Comparison of ENCODE assay signal across 23 cellular contexts in genomic region chr3:195823286-195823685, GRCh38. TPM values are rescaled to one million over a fixed set of nuclear protein-coding genes. Genes with fewer than 3 reads are reported as not detected.
A peak's percentile ranks its signal among the peaks of the same experiment; 100 is the strongest.
DNase-seq lines count a peak whose midpoint lies in the region; ATAC-seq and TF ChIP-seq lines count a peak whose summit lies in the region.
"Had no signal": no experiment of that assay in that cellular context is flagged by ENCODE, and none has a peak within 500 bp of the region (broad histone marks: within the 10 kb centered on the region; RNA-seq: fewer than 3 reads in every experiment).

No MANE protein-coding gene starts in this region.

- no peak for TF ChIP-seq RAD21 in Ishikawa (IDR thresholded peaks at IDR 0.05; ENCODE audit: low read depth)

- TF ChIP-seq EP300 in Ishikawa (IDR thresholded peaks at IDR 0.05; ENCODE audit: borderline replicate concordance) = no peak

- TF ChIP-seq CTCF in fibroblast of the aortic adventitia (IDR thresholded peaks at IDR 0.05; ENCODE audit: insufficient read depth, low read length) = no peak
- no peak for TF ChIP-seq CTCF in progenitor cell of endocrine pancreas (IDR thresholded peaks at IDR 0.05; ENCODE audit: unreplicated experiment)

- no peaks in the 10 kb centered on the region for H3K9me3 Mint-ChIP-seq in progenitor cell of endocrine pancreas (ENCODE audit: low read depth)
- no peaks in the 10 kb centered on the region for H3K9me3 Mint-ChIP-seq in activated T-helper 17 cell treated with anti-CD3 and anti-CD28 coated beads, Interleukin-2, amount 50 U/mL, for 72 hours
- H3K9me3 Mint-ChIP-seq: activated CD4-positive, alpha-beta memory T cell treated with anti-CD3 and anti-CD28 coated beads for 36 hours; central memory CD8-positive, alpha-beta T cell; nephron progenitor cell had no signal

- no peaks in the 10 kb centered on the region for H3K36me3 Mint-ChIP-seq in progenitor cell of endocrine pancreas (ENCODE audit: insufficient read depth)
- no peaks in the 10 kb centered on the region for H3K36me3 Mint-ChIP-seq in activated T-helper 17 cell treated with anti-CD3 and anti-CD28 coated beads, Interleukin-2, amount 50 U/mL, for 72 hours (ENCODE audit: low read depth)
- H3K36me3 Mint-ChIP-seq: activated CD4-positive, alpha-beta memory T cell treated with anti-CD3 and anti-CD28 coated beads for 36 hours had no signal

- H3K4me1 Mint-ChIP-seq in progenitor cell of endocrine pancreas (ENCODE audit: low read depth) = peaks cover 5% of the 10 kb centered on the region
- H3K4me1 Mint-ChIP-seq in activated T-helper 17 cell treated with anti-CD3 and anti-CD28 coated beads, Interleukin-2, amount 50 U/mL, for 72 hours = no peaks in the 10 kb centered on the region
- H3K4me1 Mint-ChIP-seq: central memory CD8-positive, alpha-beta T cell had no signal

- DNase-seq in COLO829 (ENCODE audit: low spot score) (peak; percentile 16), fibroblast of the aortic adventitia (ENCODE audit: low read depth) (peak; percentile 17), progenitor cell of endocrine pancreas (ENCODE audit: low spot score, unreplicated experiment) (no peak)
- no peak for DNase-seq in stimulated activated CD4-positive, alpha-beta T cell treated with anti-CD3 and anti-CD28 coated beads, Interleukin-4, amount 100 ng/mL, for 24 hours
- DNase-seq: activated CD4-positive, alpha-beta memory T cell treated with anti-CD3 and anti-CD28 coated beads for 36 hours; activated CD8-positive, alpha-beta memory T cell treated with anti-CD3 and anti-CD28 coated beads, Interleukin-2, amount 50 U/mL, for 48 hours; activated effector memory CD4-positive, alpha-beta T cell treated with anti-CD3 and anti-CD28 coated beads, Interleukin-2, amount 50 U/mL, for 16 hours; left ventricle myocardium superior; NCI-H1417 treated with DMSO at 0.1 percent for 48 hours; NCI-H2107; NCI-H524 treated with DMSO at 0.1 percent for 48 hours; nephron progenitor cell; T-helper 1 cell had no signal

- H3K27ac Mint-ChIP-seq in progenitor cell of endocrine pancreas = peak overlapping the region; percentile 56
- no peak overlapping the region for H3K27ac Mint-ChIP-seq in activated T-helper 17 cell treated with anti-CD3 and anti-CD28 coated beads, Interleukin-2, amount 50 U/mL, for 72 hours
- H3K27ac Mint-ChIP-seq: activated CD4-positive, alpha-beta memory T cell treated with anti-CD3 and anti-CD28 coated beads for 36 hours; nephron progenitor cell had no signal

- ATAC-seq in GM18873 (IDR thresholded peaks at IDR 0.05; ENCODE audit: low FRiP score, unreplicated experiment) = no peak
- no peak for ATAC-seq in activated T-helper 17 cell treated with anti-CD3 and anti-CD28 coated beads, Interleukin-2, amount 50 U/mL, for 72 hours (replicated peaks)
- ATAC-seq: activated CD4-positive, CD25-positive, alpha-beta regulatory T cell treated with anti-CD3 and anti-CD28 coated beads, Interleukin-2, amount 50 U/mL, for 24 hours; left ventricle myocardium superior had no signal

- no peak overlapping the region for H3K4me3 ChIP-seq in fibroblast of the aortic adventitia (ENCODE audit: low read depth, low read length)
- H3K4me3 ChIP-seq: BLaER1 treated with 17β-estradiol and CSF1 and Interleukin-3, amounts not matched to agents 10 nM and 100 nM had no signal

- H3K27me3 Mint-ChIP-seq in progenitor cell of endocrine pancreas = peaks cover 28% of the 10 kb centered on the region
- peaks cover 11% of the 10 kb centered on the region for H3K27me3 Mint-ChIP-seq in activated T-helper 17 cell treated with anti-CD3 and anti-CD28 coated beads, Interleukin-2, amount 50 U/mL, for 72 hours

- no peak overlapping the region for H3K4me3 Mint-ChIP-seq in progenitor cell of endocrine pancreas (ENCODE audit: low read depth)
- no peak overlapping the region for H3K4me3 Mint-ChIP-seq in activated T-helper 17 cell treated with anti-CD3 and anti-CD28 coated beads, Interleukin-2, amount 50 U/mL, for 72 hours
- H3K4me3 Mint-ChIP-seq: activated CD4-positive, alpha-beta memory T cell treated with anti-CD3 and anti-CD28 coated beads for 36 hours; central memory CD8-positive, alpha-beta T cell; nephron progenitor cell had no signal

TF ChIP-seq in Ishikawa, 13 proteins besides CTCF, POLR2A, EP300 and RAD21:
- no peak for TF ChIP-seq CREB1 (IDR thresholded peaks at IDR 0.05; ENCODE audit: low read depth)
- TF ChIP-seq, protein P1, sequence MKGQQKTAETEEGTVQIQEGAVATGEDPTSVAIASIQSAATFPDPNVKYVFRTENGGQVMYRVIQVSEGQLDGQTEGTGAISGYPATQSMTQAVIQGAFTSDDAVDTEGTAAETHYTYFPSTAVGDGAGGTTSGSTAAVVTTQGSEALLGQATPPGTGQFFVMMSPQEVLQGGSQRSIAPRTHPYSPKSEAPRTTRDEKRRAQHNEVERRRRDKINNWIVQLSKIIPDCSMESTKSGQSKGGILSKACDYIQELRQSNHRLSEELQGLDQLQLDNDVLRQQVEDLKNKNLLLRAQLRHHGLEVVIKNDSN (IDR thresholded peaks at IDR 0.05) = peak; percentile 90
- peak; percentile 22; the same call in 1 of the 2 replicates for TF ChIP-seq ZBTB7A (IDR thresholded peaks at IDR 0.05; ENCODE audit: low read depth)
- no peak for TF ChIP-seq REST (IDR thresholded peaks at IDR 0.05; ENCODE audit: low read depth)
- peak; percentile 54 for TF ChIP-seq NFIC (IDR thresholded peaks at IDR 0.05)
- TF ChIP-seq FOXM1 (IDR thresholded peaks at IDR 0.05; ENCODE audit: borderline replicate concordance, low read depth) = no peak
- no peak for TF ChIP-seq YY1 (IDR thresholded peaks at IDR 0.05; ENCODE audit: low read depth)
- TF ChIP-seq, protein P2, sequence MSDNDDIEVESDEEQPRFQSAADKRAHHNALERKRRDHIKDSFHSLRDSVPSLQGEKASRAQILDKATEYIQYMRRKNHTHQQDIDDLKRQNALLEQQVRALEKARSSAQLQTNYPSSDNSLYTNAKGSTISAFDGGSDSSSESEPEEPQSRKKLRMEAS (IDR thresholded peaks at IDR 0.05) = no peak
- TF ChIP-seq CEBPB (IDR thresholded peaks at IDR 0.05) = no peak
- no peak for TF ChIP-seq TAF1 (IDR thresholded peaks at IDR 0.05; ENCODE audit: low read depth)
- TF ChIP-seq TCF12 (IDR thresholded peaks at IDR 0.05; ENCODE audit: low read depth) = no peak
- TF ChIP-seq TEAD4 (IDR thresholded peaks at IDR 0.05) = no peak
TF ChIP-seq in Ishikawa: peak in this region for 3.

RNA-seq across cellular contexts. Expression of gene MUC4, which starts 11.6 kb away (rescaled TPM):
- total RNA-seq in fibroblast of the aortic adventitia (ENCODE audit: low replicate concordance) (not detected in 2 replicates), progenitor cell of endocrine pancreas (0.44 and 0.60 TPM in 2 replicates)
- 1 to 10 TPM; 2.4 to 3.1 TPM for total RNA-seq in activated T-helper 17 cell treated with anti-CD3 and anti-CD28 coated beads, Interleukin-2, amount 50 U/mL, for 72 hours
- total RNA-seq: dermis microvascular lymphatic vessel endothelial cell, fibroblast of villous mesenchyme, left ventricle myocardium superior, RPMI7951, SK-MEL-5 had no signal

Comparison
In these comparisons a context has a peak if more than half of its experiments do, and no peak if none do; other contexts are left out.
1. DNase-seq: peak in COLO829 (single experiment) and fibroblast of the aortic adventitia (single experiment); none in progenitor cell of endocrine pancreas (single experiment) and stimulated activated CD4-positive, alpha-beta T cell treated with anti-CD3 and anti-CD28 coated beads, Interleukin-4, amount 100 ng/mL, for 24 hours (single experiment).